In genomic region chr6:3086282-3086946, GRCh38 we compare ENCODE assay signal across 1 cellular context.
TF ChIP-seq lines count a peak whose summit lies in the region.

No MANE protein-coding gene starts in this region.

TF ChIP-seq in IMR-90, 13 proteins besides CTCF, POLR2A, EP300 and RAD21:
- TF ChIP-seq RFX5 (IDR thresholded peaks at IDR 0.05; ENCODE audit: low read depth, low read length) (no peak), MAFK (IDR thresholded peaks at IDR 0.05; ENCODE audit: low read depth, low read length) (peak; percentile 41)
